ENCODE assay signal across 9 cellular contexts in the genomic region with DNA sequence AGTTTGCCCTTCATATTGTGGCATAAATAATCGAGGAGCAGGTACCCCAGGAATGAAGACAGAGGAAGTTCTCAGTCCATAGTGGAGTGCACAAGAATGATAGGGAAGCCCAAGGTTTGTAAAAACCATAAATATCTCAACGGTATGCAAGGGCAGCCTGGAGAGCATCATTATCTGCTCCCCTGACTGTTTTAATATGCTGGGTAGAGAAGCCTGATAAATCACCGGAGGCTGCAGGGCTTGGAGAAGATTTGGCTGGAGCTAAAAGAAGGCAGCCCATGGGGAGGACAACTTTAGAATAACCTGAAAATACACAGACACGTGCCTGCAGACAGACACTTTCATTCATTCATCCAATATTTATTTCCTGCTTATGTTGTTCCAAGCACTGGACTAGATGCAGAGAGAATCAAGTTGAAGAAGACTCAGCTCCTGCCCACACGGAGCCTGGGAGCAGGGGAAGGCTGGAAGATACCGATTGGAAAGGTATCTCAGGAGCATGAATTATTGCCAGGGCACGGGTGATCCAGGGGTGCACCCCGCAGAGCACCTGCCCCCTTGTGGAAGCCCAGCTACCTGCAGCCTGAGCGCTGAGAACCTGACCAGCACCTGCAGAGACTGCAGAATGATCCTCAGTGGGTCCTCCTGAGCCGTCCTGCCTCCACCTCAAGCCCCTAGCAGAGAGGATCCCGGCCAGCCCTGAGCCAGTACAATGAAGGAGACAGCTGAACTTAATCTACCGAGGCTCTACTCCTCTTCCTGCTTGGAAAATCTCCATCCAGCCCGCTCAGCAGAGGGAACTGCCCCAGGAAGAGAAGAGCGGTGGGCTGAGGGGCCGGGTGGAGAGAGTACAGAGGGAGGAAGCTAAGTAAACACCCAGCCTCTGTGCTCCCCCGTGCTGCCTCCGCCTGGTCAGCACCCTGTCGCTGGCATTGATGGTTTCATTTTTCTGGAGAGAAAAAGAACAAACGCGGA.
DNase-seq lines count a peak whose midpoint lies in the region; ATAC-seq lines count a peak whose summit lies in the region.
"Had no signal": no experiment of that assay in that cellular context is flagged by ENCODE, and none has a peak within 500 bp of the region (broad histone marks: within the 10 kb centered on the region; RNA-seq: fewer than 3 reads in every experiment).

No MANE protein-coding gene starts in this region.

- no peaks in the 10 kb centered on the region for H3K36me3 ChIP-seq in iPS DF 6.9 (ENCODE audit: control insufficient read depth, insufficient read depth, low read length)
- H3K36me3 ChIP-seq: BLaER1 treated with 17β-estradiol and CSF1 and Interleukin-3, amounts not matched to agents 10 nM and 100 nM had no signal

- no peak overlapping the region for H3K27ac ChIP-seq in iPS DF 6.9 (ENCODE audit: low read length)
- H3K27ac ChIP-seq: BLaER1 treated with 17β-estradiol and CSF1 and Interleukin-3, amounts not matched to agents 10 nM and 100 nM had no signal

- H3K27me3 Mint-ChIP-seq in activated naive CD8-positive, alpha-beta T cell treated with anti-CD3 and anti-CD28 coated beads, Interleukin-2, amount 10 ng/mL, durations not matched to agents 7 days and 5 days, result peaks cover 4% of the 10 kb centered on the region

- no peaks in the 10 kb centered on the region for H3K4me1 Mint-ChIP-seq in activated naive CD8-positive, alpha-beta T cell treated with anti-CD3 and anti-CD28 coated beads, Interleukin-2, amount 10 ng/mL, durations not matched to agents 7 days and 5 days

- no peaks in the 10 kb centered on the region for H3K27me3 ChIP-seq in iPS DF 6.9 (ENCODE audit: control insufficient read depth, insufficient read depth, low read length)
- H3K27me3 ChIP-seq: BLaER1 treated with 17β-estradiol and CSF1 and Interleukin-3, amounts not matched to agents 10 nM and 100 nM had no signal

- H3K9me3 ChIP-seq in iPS DF 6.9 (ENCODE audit: control insufficient read depth, insufficient read depth, low read length), result no peaks in the 10 kb centered on the region
- H3K9me3 ChIP-seq: BLaER1 treated with 17β-estradiol and CSF1 and Interleukin-3, amounts not matched to agents 10 nM and 100 nM had no signal

- H3K36me3 Mint-ChIP-seq in activated naive CD8-positive, alpha-beta T cell treated with anti-CD3 and anti-CD28 coated beads, Interleukin-2, amount 10 ng/mL, durations not matched to agents 7 days and 5 days, result no peaks in the 10 kb centered on the region

- H3K27ac Mint-ChIP-seq in activated naive CD8-positive, alpha-beta T cell treated with anti-CD3 and anti-CD28 coated beads, Interleukin-2, amount 10 ng/mL, durations not matched to agents 7 days and 5 days, result no peak overlapping the region

- H3K4me1 ChIP-seq in iPS DF 6.9 (ENCODE audit: control insufficient read depth, insufficient read depth, low read length), result no peaks in the 10 kb centered on the region

- no peak overlapping the region for H3K4me3 Mint-ChIP-seq in activated naive CD8-positive, alpha-beta T cell treated with anti-CD3 and anti-CD28 coated beads, Interleukin-2, amount 10 ng/mL, durations not matched to agents 7 days and 5 days

- POLR2A ChIA-PET in activated naive CD8-positive, alpha-beta T cell treated with anti-CD3 and anti-CD28 coated beads, Interleukin-2, amount 10 ng/mL, durations not matched to agents 7 days and 5 days (lab: Charles Lee), result no interaction called here

- no peaks in the 10 kb centered on the region for H3K9me3 Mint-ChIP-seq in activated naive CD8-positive, alpha-beta T cell treated with anti-CD3 and anti-CD28 coated beads, Interleukin-2, amount 10 ng/mL, durations not matched to agents 7 days and 5 days

- WGBS in iPS DF 6.9 (ENCODE audit: insufficient coverage, insufficient read length), result no CpG with 5 or more reads among the region's 20 CpGs

- peak; percentile 50 to 70 for DNase-seq in NCI-H187 (lab: John Stamatoyannopoulos, UW)
- DNase-seq in NCI-H187 treated with DMSO at 0.1 percent for 48 hours (lab: John Stamatoyannopoulos, UW), result no peak
- DNase-seq in HPDE6-E6E7 (ENCODE audit: extremely low spot score), result peak; percentile 63
- peak; percentile 23 for DNase-seq in SK-N-DZ (ENCODE audit: low spot score)
- DNase-seq in activated naive CD8-positive, alpha-beta T cell treated with anti-CD3 and anti-CD28 coated beads, Interleukin-2, amount 10 ng/mL, durations not matched to agents 7 days and 5 days, result peak; percentile 74
- peak; percentile 43 for DNase-seq in iPS DF 6.9 (ENCODE audit: low read depth, low spot score)
- peak; percentile 67 for DNase-seq in stimulated activated CD4-positive, alpha-beta T cell treated with anti-CD3 and anti-CD28 coated beads, Interleukin-4, amount 100 ng/mL, for 1 hour
- DNase-seq in globus pallidus (ENCODE audit: low spot score), result no peak

- peak; percentile 80 for ATAC-seq in activated naive CD8-positive, alpha-beta T cell treated with anti-CD3 and anti-CD28 coated beads, Interleukin-2, amount 10 ng/mL, durations not matched to agents 7 days and 5 days (ENCODE audit: low read depth)

- H3K4me3 ChIP-seq in iPS DF 6.9 (ENCODE audit: low read length), result no peak overlapping the region
- H3K4me3 ChIP-seq: BLaER1 treated with 17β-estradiol and CSF1 and Interleukin-3, amounts not matched to agents 10 nM and 100 nM had no signal

Comparison
In these comparisons a context has a peak if more than half of its experiments do, and no peak if none do; other contexts are left out.
1. DNase-seq: peak in NCI-H187 (2 of 2), HPDE6-E6E7 (single experiment), SK-N-DZ (single experiment), activated naive CD8-positive, alpha-beta T cell treated with anti-CD3 and anti-CD28 coated beads, Interleukin-2, amount 10 ng/mL, durations not matched to agents 7 days and 5 days (single experiment), iPS DF 6.9 (single experiment) and stimulated activated CD4-positive, alpha-beta T cell treated with anti-CD3 and anti-CD28 coated beads, Interleukin-4, amount 100 ng/mL, for 1 hour (single experiment); none in NCI-H187 treated with DMSO at 0.1 percent for 48 hours (single experiment) and globus pallidus (single experiment).